11 cellular contexts compared by ENCODE assay signal in genomic region chr1:193014354-193014753, GRCh38.
"Had no signal": no experiment of that assay in that cellular context is flagged by ENCODE, and none has a peak within 500 bp of the region (broad histone marks: within the 10 kb centered on the region; RNA-seq: fewer than 3 reads in every experiment).

No MANE protein-coding gene starts in this region.

- H3K4me1 Mint-ChIP-seq: activated B cell treated with CpG ODN at 0.5 μM for 24 hours, nephron progenitor cell, T-helper 17 cell had no signal

- H3K4me3 Mint-ChIP-seq: activated B cell treated with CpG ODN at 0.5 μM for 24 hours; nephron progenitor cell; stimulated activated naive CD8-positive, alpha-beta T cell treated with anti-CD3 and anti-CD28 coated beads, Interleukin-15, Interleukin-2, amounts not matched to agents 100 ng/mL and 50 ng/mL, for 24 hours; T-helper 17 cell had no signal

- H3K9me3 Mint-ChIP-seq: activated B cell treated with CpG ODN at 0.5 μM for 24 hours; activated T-helper 2 cell treated with anti-CD3 and anti-CD28 coated beads, Interferon-gamma antibody, Interleukin-2, Interleukin-4, amounts not matched to agents 10 μg/mL and 5 μg/mL and 100 μg/mL, durations not matched to agents 14 hours and 24 hours and 36 hours; nephron progenitor cell; stimulated activated naive CD8-positive, alpha-beta T cell treated with anti-CD3 and anti-CD28 coated beads, Interleukin-15, Interleukin-2, amounts not matched to agents 100 ng/mL and 50 ng/mL, for 24 hours had no signal

- DNase-seq: activated B cell treated with CpG ODN at 0.5 μM for 24 hours; activated CD4-positive, alpha-beta T cell treated with anti-CD3 and anti-CD28 coated beads, Interleukin-2, amount 50 U/mL, for 1 hour; activated naive CD4-positive, alpha-beta T cell treated with anti-CD3 and anti-CD28 coated beads, Interleukin-2, amount 50 U/mL, for 16 hours; activated T-cell treated with anti-CD3 and anti-CD28 coated beads for 4 hours; amygdala; colonic mucosa; nephron progenitor cell; stimulated activated CD4-positive, alpha-beta T cell treated with anti-CD3 and anti-CD28 coated beads, Interleukin-4, amount 100 ng/mL, for 1 hour; T-helper 17 cell had no signal

- H3K27me3 Mint-ChIP-seq: activated B cell treated with CpG ODN at 0.5 μM for 24 hours; stimulated activated naive CD8-positive, alpha-beta T cell treated with anti-CD3 and anti-CD28 coated beads, Interleukin-15, Interleukin-2, amounts not matched to agents 100 ng/mL and 50 ng/mL, for 24 hours; T-helper 17 cell had no signal

- H3K9me3 ChIP-seq: colonic mucosa had no signal

- H3K27ac ChIP-seq: colonic mucosa had no signal

- H3K27me3 ChIP-seq: colonic mucosa had no signal

- H3K36me3 ChIP-seq: colonic mucosa had no signal

- H3K4me3 ChIP-seq: colonic mucosa had no signal

- H3K4me1 ChIP-seq: colonic mucosa had no signal

- ATAC-seq: T-helper 17 cell had no signal
